Comparison of ENCODE assay signal across 19 cellular contexts in genomic region chr5:162786234-162786633, GRCh38.
"Had no signal": no experiment of that assay in that cellular context is flagged by ENCODE, and none has a peak within 500 bp of the region (broad histone marks: within the 10 kb centered on the region; RNA-seq: fewer than 3 reads in every experiment).

No MANE protein-coding gene starts in this region.

- H2AFZ ChIP-seq: parathyroid adenoma had no signal

- H3K27ac Mint-ChIP-seq: activated naive CD8-positive, alpha-beta T cell treated with anti-CD3 and anti-CD28 coated beads, Interleukin-2, amount 50 U/mL, for 24 hours; activated T-helper 17 cell treated with anti-CD3 and anti-CD28 coated beads, Interleukin-2, amount 50 U/mL, for 72 hours; dendritic cell treated with granulocyte-macrophage colony-stimulating factor and Interleukin-4, amounts not matched to agents 40 ng/mL and 50 ng/mL, for 4 days; naive B cell; stimulated activated effector memory CD8-positive, alpha-beta T cell treated with anti-CD3 and anti-CD28 coated beads, Interleukin-12 subunit alpha, Interleukin-12 subunit beta, amount 100 ng/mL, for 72 hours had no signal

- H3K4me1 ChIP-seq: left lung, parathyroid adenoma, upper lobe of right lung had no signal

- H3K4me3 ChIP-seq: left lung, thoracic aorta, upper lobe of right lung had no signal

- H3K9ac ChIP-seq: parathyroid adenoma had no signal

- H3K4me3 Mint-ChIP-seq: activated naive CD8-positive, alpha-beta T cell treated with anti-CD3 and anti-CD28 coated beads, Interleukin-2, amount 50 U/mL, for 24 hours; activated T-helper 17 cell treated with anti-CD3 and anti-CD28 coated beads, Interleukin-2, amount 50 U/mL, for 72 hours; dendritic cell treated with granulocyte-macrophage colony-stimulating factor and Interleukin-4, amounts not matched to agents 40 ng/mL and 50 ng/mL, for 4 days; naive B cell; stimulated activated effector memory CD8-positive, alpha-beta T cell treated with anti-CD3 and anti-CD28 coated beads, Interleukin-12 subunit alpha, Interleukin-12 subunit beta, amount 100 ng/mL, for 72 hours had no signal

- H3K27ac ChIP-seq: epithelial cell of prostate, left lung, neutrophil, parathyroid adenoma, thoracic aorta, upper lobe of right lung, WERI-Rb-1 had no signal

- H3K79me2 ChIP-seq: parathyroid adenoma had no signal

- H3K27me3 Mint-ChIP-seq: activated naive CD8-positive, alpha-beta T cell treated with anti-CD3 and anti-CD28 coated beads, Interleukin-2, amount 50 U/mL, for 24 hours; activated T-helper 17 cell treated with anti-CD3 and anti-CD28 coated beads, Interleukin-2, amount 50 U/mL, for 72 hours; dendritic cell treated with granulocyte-macrophage colony-stimulating factor and Interleukin-4, amounts not matched to agents 40 ng/mL and 50 ng/mL, for 4 days; naive B cell had no signal

- H3K9me3 Mint-ChIP-seq: dendritic cell treated with granulocyte-macrophage colony-stimulating factor and Interleukin-4, amounts not matched to agents 40 ng/mL and 50 ng/mL, for 4 days had no signal

- H3K9me3 ChIP-seq: neutrophil, thoracic aorta, upper lobe of right lung had no signal

- H3K4me1 Mint-ChIP-seq: activated naive CD8-positive, alpha-beta T cell treated with anti-CD3 and anti-CD28 coated beads, Interleukin-2, amount 50 U/mL, for 24 hours; activated T-helper 17 cell treated with anti-CD3 and anti-CD28 coated beads, Interleukin-2, amount 50 U/mL, for 72 hours; naive B cell; stimulated activated effector memory CD8-positive, alpha-beta T cell treated with anti-CD3 and anti-CD28 coated beads, Interleukin-12 subunit alpha, Interleukin-12 subunit beta, amount 100 ng/mL, for 72 hours had no signal

- H3K36me3 Mint-ChIP-seq: naive B cell; stimulated activated effector memory CD8-positive, alpha-beta T cell treated with anti-CD3 and anti-CD28 coated beads, Interleukin-12 subunit alpha, Interleukin-12 subunit beta, amount 100 ng/mL, for 72 hours had no signal

- H3K36me3 ChIP-seq: left lung, neutrophil, thoracic aorta, upper lobe of right lung, WERI-Rb-1 had no signal

- DNase-seq: activated CD4-positive, alpha-beta T cell treated with anti-CD3 and anti-CD28 coated beads, Interleukin-2, amount 50 U/mL, for 48 hours; activated naive CD4-positive, alpha-beta T cell treated with Interleukin-2 at 50 U/mL for 16 hours; activated naive CD8-positive, alpha-beta T cell treated with anti-CD3 and anti-CD28 coated beads, Interleukin-2, amount 50 U/mL, for 24 hours; aorta; cerebellar nuclear complex; effector memory CD4-positive, alpha-beta T cell; hippocampal formation; left lung; mammary epithelial cell; naive B cell; upper lobe of right lung; WERI-Rb-1 had no signal

- ATAC-seq: activated naive CD8-positive, alpha-beta T cell treated with anti-CD3 and anti-CD28 coated beads, Interleukin-2, amount 50 U/mL, for 24 hours; activated T-helper 17 cell treated with anti-CD3 and anti-CD28 coated beads, Interleukin-2, amount 50 U/mL, for 72 hours; left lung; stimulated activated effector memory CD8-positive, alpha-beta T cell treated with anti-CD3 and anti-CD28 coated beads, Interleukin-12 subunit alpha, Interleukin-12 subunit beta, amount 100 ng/mL, for 72 hours; upper lobe of right lung had no signal

- H3K27me3 ChIP-seq: left lung, neutrophil, upper lobe of right lung had no signal
